ENCODE assay signal across 8 cellular contexts in genomic region chr4:8435656-8436121, GRCh38. TPM values are rescaled to one million over a fixed set of nuclear protein-coding genes. Genes with fewer than 3 reads are reported as not detected.
DNase-seq lines count a peak whose midpoint lies in the region; ATAC-seq, FAIRE-seq and TF ChIP-seq lines count a peak whose summit lies in the region.

No MANE protein-coding gene starts in this region.

- no peak for TF ChIP-seq RAD21 in H1 (IDR thresholded peaks at IDR 0.05 in 1 of 2, conservative IDR thresholded peaks at IDR 0.05 in 1 of 2; ENCODE audit: low read depth in 2 of 2, low read length in 2 of 2)

- H3K4me1 ChIP-seq in Karpas-422 (ENCODE audit: low read length) (peaks cover 28% of the 10 kb centered on the region), H1 (replicated peaks in 1 of 4; ENCODE audit: control insufficient read depth in 3 of 4, insufficient read depth in 4 of 4, low read length in 3 of 4) (peaks cover 0 to 11% (median 2%) of the 10 kb centered on the region in 4 experiments; a peak in 4 of 7 replicates)

- no peak overlapping the region for H3K18ac ChIP-seq in H1 (ENCODE audit: extremely low read depth, low read length)

- no peak overlapping the region for H3K4ac ChIP-seq in H1 (replicated peaks; ENCODE audit: insufficient read length, low read depth, low read length)

- H4K20me1 ChIP-seq in Karpas-422 (ENCODE audit: insufficient read depth, low read depth, low read length) = peaks cover 5% of the 10 kb centered on the region; the same call in 1 of the 2 replicates
- H4K20me1 ChIP-seq in H1 (replicated peaks in 1 of 2; ENCODE audit: control insufficient read depth in 1 of 2, insufficient read depth in 2 of 2, low read length in 2 of 2) = no peaks in the 10 kb centered on the region

- H4K8ac ChIP-seq in H1 (ENCODE audit: extremely low read depth, insufficient read depth, low read length) = 0 out of 2 replicates have a peak overlapping the region, but pooled peaks have one; percentile 28

- H3K27ac ChIP-seq in Karpas-422 (ENCODE audit: low read length) (peak overlapping the region; percentile 74), H1 (ENCODE audit: low read depth, low read length) (no peak overlapping the region)

- H2AK5ac ChIP-seq in H1 (ENCODE audit: low read depth, low read length) = no peak overlapping the region

- no peak overlapping the region for H2BK5ac ChIP-seq in H1 (ENCODE audit: low read depth, low read length)

- H3K36me3 ChIP-seq in Karpas-422 (ENCODE audit: insufficient read depth, low read length) (no peaks in the 10 kb centered on the region), H1 (ENCODE audit: control insufficient read depth in 2 of 4, insufficient read depth in 4 of 4, low read length in 3 of 4) (no peaks in the 10 kb centered on the region)

- no peak overlapping the region for H2BK120ac ChIP-seq in H1 (replicated peaks; ENCODE audit: low read depth, low read length)

- no peaks in the 10 kb centered on the region for H3K79me1 ChIP-seq in H1 (ENCODE audit: low read depth, low read length)

- H3K14ac ChIP-seq in H1 (ENCODE audit: insufficient read length) = no peak overlapping the region

- CTCF ChIA-PET in H1 (lab: Charles Lee; ENCODE audit: partially characterized antibody) = interaction anchor here (0.7 to 2.0 kb wide), 6 partner anchors 9 to 633 kb away, joined by 3 to 5 read pairs (median 3); no protein-coding TSS in a partner anchor

- H2BK12ac ChIP-seq in H1 (ENCODE audit: low read depth, low read length) = no peak overlapping the region

- H3K4me2 ChIP-seq in Karpas-422 (ENCODE audit: low read depth, low read length, poor library complexity, severe bottlenecking) (peak overlapping the region; percentile 83), H1 (ENCODE audit: insufficient read depth in 1 of 2, low read depth in 2 of 2, low read length in 2 of 2) (no peak overlapping the region)

- peaks cover 62% of the 10 kb centered on the region for H3K79me2 ChIP-seq in Karpas-422 (ENCODE audit: low read length)
- H3K79me2 ChIP-seq in H1 (ENCODE audit: control insufficient read depth in 1 of 2, insufficient read depth in 2 of 2, low read length in 2 of 2) = peaks cover 0 to 3% of the 10 kb centered on the region in 2 experiments; a peak in 1 of 4 replicates

- H2BK15ac ChIP-seq in H1 (ENCODE audit: low read length) = no peak overlapping the region

- peak overlapping the region; percentile 65 for H3K9ac ChIP-seq in Karpas-422 (ENCODE audit: low read length)
- H3K9ac ChIP-seq in H1 (replicated peaks in 1 of 4; ENCODE audit: extremely low read depth in 1 of 4, low read depth in 3 of 4, low read length in 3 of 4) = no peak overlapping the region

- H3K9me3 ChIP-seq in Karpas-422 (ENCODE audit: low read length) (no peaks in the 10 kb centered on the region), H1 (ENCODE audit: insufficient read depth in 2 of 2, low read depth in 1 of 2, low read length in 1 of 2) (no peaks in the 10 kb centered on the region)

- no peak for TF ChIP-seq CTCF in GM12864 (IDR thresholded peaks at IDR 0.05; ENCODE audit: low read depth, low read length, missing control alignments)
- no peak for TF ChIP-seq CTCF in H1 (IDR thresholded peaks at IDR 0.05; ENCODE audit: control extremely low read depth in 1 of 3, insufficient read depth in 1 of 3, low read depth in 1 of 3, low read length in 3 of 3)

- no peak overlapping the region for H4K5ac ChIP-seq in H1 (ENCODE audit: insufficient read length, low read depth, low read length)

- no peak for DNase-seq in GM12864 (ENCODE audit: low read depth)
- peak; percentile 84 for DNase-seq in Karpas-422
- DNase-seq in H1 (ENCODE audit: low read depth in 1 of 2, low spot score in 2 of 2) = no peak
- DNase-seq in stimulated activated CD4-positive, alpha-beta T cell treated with anti-CD3 and anti-CD28 coated beads, Interleukin-4, amount 100 ng/mL, for 24 hours = peak; percentile 41
- DNase-seq in NK-92 treated with Interleukin-12 subunit alpha and Interleukin-12 subunit beta, amount 100 ng/mL, for 24 hours (lab: John Stamatoyannopoulos, UW) = no peak
- no peak for DNase-seq in NCI-H2029 treated with DMSO at 0.1 percent for 48 hours (lab: John Stamatoyannopoulos, UW)
- no peak for DNase-seq in inferior parietal cortex (ENCODE audit: extremely low spot score)

- peaks cover 4% of the 10 kb centered on the region; the same call in 1 of the 2 replicates for H3K23me2 ChIP-seq in H1 (ENCODE audit: low read depth, low read length)

- no peak for FAIRE-seq in H1 (lab: Jason Lieb, UNC)

- no peaks in the 10 kb centered on the region for H3K9me2 ChIP-seq in Karpas-422 (replicated peaks; ENCODE audit: insufficient read depth, low read length)

- no peak for TF ChIP-seq POLR2A in H1 (IDR thresholded peaks at IDR 0.05; ENCODE audit: control extremely low read depth in 1 of 2, low read depth in 2 of 2, low read length in 2 of 2)

- H3K56ac ChIP-seq in H1 (replicated peaks; ENCODE audit: insufficient read length, low read depth, low read length) = no peak overlapping the region

- H2AFZ ChIP-seq in Karpas-422 (ENCODE audit: low read length) (no peak overlapping the region), H1 (ENCODE audit: low read length) (no peak overlapping the region)

- WGBS in H1 (ENCODE audit: extremely low coverage in 1 of 2, insufficient coverage in 1 of 2, insufficient read length in 1 of 2, insufficient replicate concordance in 2 of 2, low coverage in 1 of 2, low lambda C conversion rate in 2 of 2, missing lambda C conversion rate in 1 of 2), 2 experiments = 65% methylated on average over 5 of the region's 5 CpGs; no CpG with 5 or more reads in 1 of the 2 experiments

- H2BK20ac ChIP-seq in H1 (ENCODE audit: low read length) = no peak overlapping the region

- POLR2A ChIA-PET in H1 (lab: Charles Lee; ENCODE audit: partially characterized antibody) = interaction anchor here (0.6 kb wide), 1 partner anchor 33 kb away, joined by 4 read pairs; no protein-coding TSS in a partner anchor

- peak overlapping the region; percentile 51 for H3K4me3 ChIP-seq in GM12864 (ENCODE audit: low read depth, low read length)
- peak overlapping the region; percentile 62 for H3K4me3 ChIP-seq in Karpas-422 (ENCODE audit: low read length)
- no peak overlapping the region for H3K4me3 ChIP-seq in H1 (ENCODE audit: extremely low read depth in 1 of 4, insufficient read depth in 2 of 4, low read depth in 3 of 4, low read length in 4 of 4)

- no peak overlapping the region for H4K91ac ChIP-seq in H1 (replicated peaks; ENCODE audit: insufficient read length, low read length)

- no peak for TF ChIP-seq EP300 in H1 (IDR thresholded peaks at IDR 0.05; ENCODE audit: borderline replicate concordance in 1 of 2, low read depth in 2 of 2, low read length in 2 of 2)

- peak; percentile 63 for ATAC-seq in GM21390 (IDR thresholded peaks at IDR 0.05; ENCODE audit: unreplicated experiment)

- H3K27me3 ChIP-seq in Karpas-422 (ENCODE audit: low read length) (no peaks in the 10 kb centered on the region), H1 (replicated peaks in 1 of 4; ENCODE audit: control insufficient read depth in 3 of 4, extremely low read depth in 1 of 4, insufficient read depth in 3 of 4, low read length in 3 of 4) (peaks cover 0 to 2% (median 0%) of the 10 kb centered on the region in 4 experiments; a peak in 1 of 7 replicates)

- H3K23ac ChIP-seq in H1 (ENCODE audit: insufficient read length) = no peak overlapping the region

TF ChIP-seq in H1, 55 proteins besides CTCF, POLR2A, EP300 and RAD21:
- TF ChIP-seq BACH1 (IDR thresholded peaks at IDR 0.05; ENCODE audit: low read length) (no peak), SUZ12 (IDR thresholded peaks at IDR 0.05; ENCODE audit: low read length) (no peak), RBBP5 (IDR thresholded peaks at IDR 0.05; ENCODE audit: borderline replicate concordance, low read depth, low read length) (no peak), PHF8 (conservative IDR thresholded peaks at IDR 0.05; ENCODE audit: low read depth, low read length) (no peak), CREB1 (IDR thresholded peaks at IDR 0.05) (no peak), YY1 (IDR thresholded peaks at IDR 0.05; ENCODE audit: low read depth, low read length) (no peak), SIRT6 (IDR thresholded peaks at IDR 0.05; ENCODE audit: low read length) (no peak), SRF (IDR thresholded peaks at IDR 0.05; ENCODE audit: low read depth, low read length) (no peak), ZNF274 (IDR thresholded peaks at IDR 0.05; ENCODE audit: borderline replicate concordance, extremely low read depth, low read length) (no peak), TCF12 (IDR thresholded peaks at IDR 0.05; ENCODE audit: low read depth, low read length) (no peak)

RNA-seq across cellular contexts. Expression of gene ACOX3, which starts 4.8 kb away (rescaled TPM):
- 7.8 and 17.6 TPM in 2 replicates for total RNA-seq in Karpas-422 (2014; rRNA removed; shearing (Covaris generic); ENCODE audit: low replicate concordance)
- 9.9 and 10.2 TPM in 2 replicates for total RNA-seq in H1 (2021; fragmentation: NEBNext Ultra II Directional; extraction: Animal tissue kit (Norgen Biotek cat#: 25700))
- 2.5 and 4.3 TPM in 2 replicates for polyA plus RNA-seq in H1 (2011; rRNA removed)
- 3.5 TPM for polyA plus RNA-seq in H1 (2011; cell fraction: cytosol; rRNA removed)
- 4.9 TPM for polyA plus RNA-seq in H1 (2011; cell fraction: nucleus; rRNA removed)
- polyA plus RNA-seq in H1 (2012, experiment 1 of 2) = 5.7 to 10.4 TPM (median 7.9 TPM) in 4 replicates
- polyA plus RNA-seq in H1 (2012, experiment 2 of 2) = 8.1 TPM
- polyA plus RNA-seq in H1 (2013, experiment 1 of 2) = 6.0 TPM
- polyA plus RNA-seq in H1 (2013, experiment 2 of 2) = 5.7 TPM
- 5.4 and 9.0 TPM in 2 replicates for polyA minus RNA-seq in H1 (2011; rRNA and poly(A)+ RNA removed)
- polyA minus RNA-seq in H1 (2011; cell fraction: cytosol; rRNA and poly(A)+ RNA removed) = 2.1 TPM
- polyA minus RNA-seq in H1 (2011; cell fraction: nucleus; rRNA and poly(A)+ RNA removed) = 5.4 TPM

RNA-seq across cellular contexts. Expression of gene TRMT44, which starts 4.9 kb away (rescaled TPM):
- 14.1 and 16.2 TPM in 2 replicates for total RNA-seq in Karpas-422 (2014; rRNA removed; shearing (Covaris generic); ENCODE audit: low replicate concordance)
- 20.1 and 23.9 TPM in 2 replicates for total RNA-seq in H1 (2021; fragmentation: NEBNext Ultra II Directional; extraction: Animal tissue kit (Norgen Biotek cat#: 25700))
- 8.6 and 11.6 TPM in 2 replicates for polyA plus RNA-seq in H1 (2011; rRNA removed)
- polyA plus RNA-seq in H1 (2011; cell fraction: cytosol; rRNA removed) = 10.6 TPM
- polyA plus RNA-seq in H1 (2011; cell fraction: nucleus; rRNA removed) = 37.2 TPM
- 9.3 to 14.4 TPM (median 11.8 TPM) in 4 replicates for polyA plus RNA-seq in H1 (2012, experiment 1 of 2)
- 5.4 TPM for polyA plus RNA-seq in H1 (2012, experiment 2 of 2)
- 7.4 TPM for polyA plus RNA-seq in H1 (2013, experiment 1 of 2)
- 7.0 TPM for polyA plus RNA-seq in H1 (2013, experiment 2 of 2)
- 14.1 and 18.0 TPM in 2 replicates for polyA minus RNA-seq in H1 (2011; rRNA and poly(A)+ RNA removed)
- polyA minus RNA-seq in H1 (2011; cell fraction: cytosol; rRNA and poly(A)+ RNA removed) = 19.2 TPM
- polyA minus RNA-seq in H1 (2011; cell fraction: nucleus; rRNA and poly(A)+ RNA removed) = 52.7 TPM

Comparison
In these comparisons a context has a peak if more than half of its experiments do, and no peak if none do; other contexts are left out.
1. DNase-seq: peak in Karpas-422 (single experiment) and stimulated activated CD4-positive, alpha-beta T cell treated with anti-CD3 and anti-CD28 coated beads, Interleukin-4, amount 100 ng/mL, for 24 hours (single experiment); none in GM12864 (single experiment), H1 (0 of 2), NK-92 treated with Interleukin-12 subunit alpha and Interleukin-12 subunit beta, amount 100 ng/mL, for 24 hours (single experiment), NCI-H2029 treated with DMSO at 0.1 percent for 48 hours (single experiment) and inferior parietal cortex (single experiment).
2. H3K4me3 ChIP-seq: peak in GM12864 (single experiment) and Karpas-422 (single experiment); none in H1 (0 of 4).